1 cellular context compared by ENCODE assay signal in the genomic region with DNA sequence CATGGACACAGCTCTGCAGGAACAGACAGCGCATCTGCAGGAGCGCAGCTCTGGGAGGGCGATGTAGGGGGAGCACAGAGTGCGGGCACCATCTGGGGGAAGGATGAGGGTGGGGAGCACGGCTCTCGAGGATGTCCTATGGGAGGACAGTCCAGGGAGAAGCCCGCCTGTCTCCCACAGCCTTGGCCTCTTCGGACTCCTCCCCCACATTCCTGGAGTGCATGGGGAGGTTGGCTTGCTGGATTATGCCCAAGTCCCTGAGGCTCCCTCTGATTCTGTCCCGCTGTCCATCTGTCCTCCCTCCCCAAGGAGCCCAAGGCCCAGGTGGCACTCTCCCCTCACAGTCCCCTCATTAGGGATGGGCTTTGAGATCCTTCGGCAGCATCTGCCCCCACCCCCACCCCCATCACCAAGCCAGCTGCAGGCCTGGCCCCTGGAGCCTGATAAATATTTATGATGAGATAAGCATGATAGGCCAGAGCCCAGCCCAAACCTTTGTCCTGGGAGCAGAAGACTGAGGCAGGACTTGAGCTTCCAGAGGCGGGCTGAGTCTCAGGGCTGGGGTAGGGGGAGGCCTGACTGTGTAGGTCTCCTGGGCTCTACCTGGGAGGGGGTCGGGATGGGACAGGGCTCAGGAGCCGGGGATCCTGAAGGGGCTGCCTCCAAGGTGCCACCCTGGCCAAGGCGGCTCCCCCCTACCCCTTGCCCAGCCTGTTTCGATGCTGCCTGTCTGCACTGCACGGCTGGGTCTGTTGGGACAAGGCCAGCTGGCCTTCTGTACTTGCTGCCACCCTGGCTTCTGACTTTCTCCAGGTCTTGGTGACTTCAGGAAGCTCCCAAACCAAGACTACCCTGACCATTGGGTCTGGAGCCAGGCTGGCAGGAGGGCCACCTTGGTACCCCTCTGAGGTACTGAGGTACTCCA.
TF ChIP-seq lines count a peak whose summit lies in the region.

No MANE protein-coding gene starts in this region.

TF ChIP-seq in GM23338, 12 proteins besides CTCF, POLR2A, EP300 and RAD21 (continued from another document):
- no peak for TF ChIP-seq POLR2AphosphoS5 (IDR thresholded peaks at IDR 0.05; ENCODE audit: low read depth)
- no peak for TF ChIP-seq JUNB (IDR thresholded peaks at IDR 0.05; ENCODE audit: unreplicated experiment)
- TF ChIP-seq EZH2phosphoT487 (IDR thresholded peaks at IDR 0.05; ENCODE audit: unreplicated experiment): no peak
- TF ChIP-seq NANOG (IDR thresholded peaks at IDR 0.05; ENCODE audit: borderline replicate concordance): no peak
- no peak for TF ChIP-seq ZNF114 (CRISPR knock-in tag; IDR thresholded peaks at IDR 0.05)
- TF ChIP-seq EZH2 (IDR thresholded peaks at IDR 0.05; ENCODE audit: low read depth, unreplicated experiment): no peak
